ENCODE assay signal across 8 cellular contexts in the genomic region with DNA sequence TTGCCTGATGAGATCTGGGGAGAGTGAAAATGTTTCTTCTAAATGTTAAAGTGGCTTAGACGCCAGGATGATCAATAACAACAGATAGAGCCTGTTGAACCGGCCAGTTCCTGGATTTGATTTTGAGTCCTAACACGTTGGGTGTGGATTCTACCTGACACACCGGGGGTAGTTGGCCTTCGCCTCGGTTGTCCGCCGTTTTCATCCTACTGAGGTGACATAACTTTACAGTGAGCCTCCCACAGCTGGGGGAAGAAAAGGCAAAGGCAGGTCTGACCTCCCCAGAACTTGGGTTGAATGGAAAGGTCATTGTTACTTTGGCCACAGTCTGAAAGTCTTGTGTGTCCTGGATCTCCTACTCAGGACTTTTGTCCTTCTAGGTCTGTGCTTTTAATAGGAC. TPM values are rescaled to one million over a fixed set of nuclear protein-coding genes. Genes with fewer than 3 reads are reported as not detected.
DNase-seq lines count a peak whose midpoint lies in the region; ATAC-seq and TF ChIP-seq lines count a peak whose summit lies in the region.

No MANE protein-coding gene starts in this region.

- POLR2A ChIA-PET in AG04450 (lab: Yijun Ruan, JAX), result interaction anchor here (2.6 to 4.1 kb wide), 4 partner anchors 12 to 22 kb away, joined by 10 to 72 read pairs (median 32); no protein-coding TSS in a partner anchor
- POLR2A ChIA-PET in naive thymus-derived CD4-positive, alpha-beta T cell (lab: Charles Lee), result no interaction called here

- no peak for ATAC-seq in naive thymus-derived CD4-positive, alpha-beta T cell

- peaks cover 24% of the 10 kb centered on the region for H3K4me1 ChIP-seq in KMS-11 (ENCODE audit: low read depth, poor library complexity, severe bottlenecking)
- H3K4me1 ChIP-seq in colonic mucosa, result peaks cover 11% of the 10 kb centered on the region
- H3K4me1 ChIP-seq in naive thymus-derived CD4-positive, alpha-beta T cell (ENCODE audit: control insufficient read depth in 2 of 2, insufficient read depth in 2 of 2, low read length in 2 of 2), result peaks cover 4 to 7% of the 10 kb centered on the region in 2 donors

- H3K27ac ChIP-seq in AG04450 (ENCODE audit: low read depth, low read length) (peak overlapping the region; percentile 91), KMS-11 (peak overlapping the region; percentile 85; the same call in 1 of the 2 replicates), colonic mucosa (peak overlapping the region; percentile 9)
- peak overlapping the region; percentile 86 for H3K27ac ChIP-seq in naive thymus-derived CD4-positive, alpha-beta T cell (ENCODE audit: low read depth, low read length)

- H3K9ac ChIP-seq in KMS-11, result peak overlapping the region; percentile 82; the same call in 1 of the 2 replicates
- H3K9ac ChIP-seq in colonic mucosa (ENCODE audit: low read depth in 2 of 2, low read length in 2 of 2), result peak overlapping the region in 1 of 2 donors; percentile 78

- H3K9me3 ChIP-seq in AG04450 (ENCODE audit: control insufficient read depth, insufficient read depth, low read length) (no peaks in the 10 kb centered on the region; the same call in 1 of the 2 replicates), colonic mucosa (no peaks in the 10 kb centered on the region)
- no peaks in the 10 kb centered on the region for H3K9me3 ChIP-seq in naive thymus-derived CD4-positive, alpha-beta T cell (ENCODE audit: control insufficient read depth in 2 of 3, low read length in 3 of 3)

- no peak for DNase-seq in AG04450 (ENCODE audit: low read depth, low spot score)
- DNase-seq in colonic mucosa, result no peak
- no peak for DNase-seq in naive thymus-derived CD4-positive, alpha-beta T cell
- no peak for DNase-seq in GM10266 (ENCODE audit: extremely low spot score)
- no peak for DNase-seq in cerebellum (ENCODE audit: low spot score)
- no peak for DNase-seq in activated effector memory CD4-positive, alpha-beta T cell treated with anti-CD3 and anti-CD28 coated beads, Interleukin-2, amount 50 U/mL, for 16 hours
- DNase-seq in hepatic stellate cell (ENCODE audit: low spot score), result no peak

- no peaks in the 10 kb centered on the region for H3K9me3 Mint-ChIP-seq in naive thymus-derived CD4-positive, alpha-beta T cell

- H3K27ac Mint-ChIP-seq in naive thymus-derived CD4-positive, alpha-beta T cell, result peak overlapping the region in 7 of 9 donors; percentile 39 to 88 (median 66)

- CTCF ChIA-PET in AG04450 (lab: Charles Lee), result interaction anchor here (1.1 to 2.7 kb wide), 5 partner anchors 12 to 30 kb away, joined by 3 to 18 read pairs (median 5); partner anchors contain the start of gene CENPS
- CTCF ChIA-PET in naive thymus-derived CD4-positive, alpha-beta T cell (lab: Charles Lee), result interaction anchor here (1.0 kb wide), 1 partner anchor 190 kb away, joined by 3 read pairs; the partner anchor contains the start of gene KIF1B

- intact Hi-C loops in colonic mucosa (cut with DNase I), result no loop called here
- intact Hi-C loops in naive thymus-derived CD4-positive, alpha-beta T cell (cut with micrococcal nuclease), result no loop called here

- H3K4me1 Mint-ChIP-seq in naive thymus-derived CD4-positive, alpha-beta T cell, result peaks cover 10 to 30% (median 25%) of the 10 kb centered on the region in 7 donors

- H3K4me3 ChIP-seq in AG04450 (ENCODE audit: low read depth, low read length) (peak overlapping the region; percentile 92), KMS-11 (IDR thresholded peaks at IDR 0.05; ENCODE audit: insufficient read depth, low read depth, low read length) (peak overlapping the region; percentile 89), colonic mucosa (peak overlapping the region; percentile 76)
- peak overlapping the region; percentile 95 for H3K4me3 ChIP-seq in naive thymus-derived CD4-positive, alpha-beta T cell (ENCODE audit: low read length)

- H3K27me3 ChIP-seq in AG04450 (ENCODE audit: control insufficient read depth, insufficient read depth, low read length) (no peaks in the 10 kb centered on the region), KMS-11 (ENCODE audit: insufficient read depth, low read depth) (no peaks in the 10 kb centered on the region), colonic mucosa (no peaks in the 10 kb centered on the region)
- no peaks in the 10 kb centered on the region for H3K27me3 ChIP-seq in naive thymus-derived CD4-positive, alpha-beta T cell (ENCODE audit: control insufficient read depth in 2 of 2, insufficient read depth in 2 of 2, low read length in 2 of 2)

- no peaks in the 10 kb centered on the region for H4K20me1 ChIP-seq in KMS-11 (ENCODE audit: insufficient read depth)

- no peaks in the 10 kb centered on the region for H3K27me3 Mint-ChIP-seq in naive thymus-derived CD4-positive, alpha-beta T cell

- peaks cover 31% of the 10 kb centered on the region for H3K79me2 ChIP-seq in KMS-11 (ENCODE audit: insufficient read depth, low read depth)

- no peak overlapping the region for H2AFZ ChIP-seq in KMS-11 (ENCODE audit: low read depth)

- H3K4me3 Mint-ChIP-seq in naive thymus-derived CD4-positive, alpha-beta T cell, result peak overlapping the region; percentile 86 to 97 (median 92)

- TF ChIP-seq CTCF in AG04450 (IDR thresholded peaks at IDR 0.05; ENCODE audit: low read depth, low read length) (no peak), KMS-11 (conservative IDR thresholded peaks at IDR 0.05; ENCODE audit: low read depth, low read length) (no peak), colonic mucosa (IDR thresholded peaks at IDR 0.05) (no peak), GM10266 (IDR thresholded peaks at IDR 0.05; ENCODE audit: control insufficient read depth, insufficient read depth, low read depth, missing control alignments) (no peak)

- H3K36me3 ChIP-seq in KMS-11 (ENCODE audit: insufficient read depth), result peaks cover 19% of the 10 kb centered on the region; the same call in 1 of the 2 replicates
- H3K36me3 ChIP-seq in colonic mucosa, result peaks cover 20% of the 10 kb centered on the region
- H3K36me3 ChIP-seq in naive thymus-derived CD4-positive, alpha-beta T cell (ENCODE audit: control insufficient read depth in 2 of 3, insufficient read depth in 3 of 3, low read length in 3 of 3), result peaks cover 0 to 26% (median 0%) of the 10 kb centered on the region in 3 experiments

- H3K36me3 Mint-ChIP-seq in naive thymus-derived CD4-positive, alpha-beta T cell, result peaks cover 6 to 15% (median 12%) of the 10 kb centered on the region in 5 donors

- peak overlapping the region; percentile 94 for H3K4me2 ChIP-seq in KMS-11

RNA-seq across cellular contexts. Expression of gene PGD, which starts 1.1 kb away (rescaled TPM):
- 155 and 233 TPM in 2 replicates for polyA plus RNA-seq in AG04450 (2011; rRNA removed)
- 211 and 249 TPM in 2 replicates for polyA minus RNA-seq in AG04450 (2011; rRNA and poly(A)+ RNA removed)
- 100 to 1,000 TPM; 115 to 124 TPM for total RNA-seq in colonic mucosa
- 100 to 1,000 TPM in 1 of 5 experiments, 10 to 100 TPM in 4; 42.0 to 110 (median 48.5) TPM for total RNA-seq in naive thymus-derived CD4-positive, alpha-beta T cell
- 10 to 100 TPM; 45.8 to 47.0 TPM for polyA plus RNA-seq in naive thymus-derived CD4-positive, alpha-beta T cell
- 61.9 TPM for total RNA-seq in cerebellum

RNA-seq across cellular contexts. Expression of gene CENPS, which starts 30.2 kb away (rescaled TPM):
- 10.5 and 11.4 TPM in 2 replicates for polyA plus RNA-seq in AG04450 (2011; rRNA removed)
- polyA minus RNA-seq in AG04450 (2011; rRNA and poly(A)+ RNA removed), result 3.0 and 3.7 TPM in 2 replicates
- 10 to 100 TPM; 13.2 to 26.6 TPM for total RNA-seq in colonic mucosa
- total RNA-seq in naive thymus-derived CD4-positive, alpha-beta T cell, result 10 to 100 TPM in 2 of 5 experiments, 1 to 10 TPM in 3; 5.4 to 13.0 (median 9.8) TPM
- 10 to 100 TPM in 1 of 2 donors, 1 to 10 TPM in 1; 8.7 to 13.2 TPM for polyA plus RNA-seq in naive thymus-derived CD4-positive, alpha-beta T cell
- 6.4 TPM for total RNA-seq in cerebellum

RNA-seq across cellular contexts. Expression of gene CORT, which starts 49.8 kb away (rescaled TPM):
- not detected in 2 replicates for polyA plus RNA-seq in AG04450 (2011; rRNA removed)
- polyA minus RNA-seq in AG04450 (2011; rRNA and poly(A)+ RNA removed), result not detected in 2 replicates
- total RNA-seq in colonic mucosa, result under 1 TPM in 1 of 2 donors, not detected in 1; 0.44 TPM
- total RNA-seq in naive thymus-derived CD4-positive, alpha-beta T cell, result under 1 TPM in 2 of 5 experiments, not detected in 3; 0.27 to 0.90 TPM
- not detected for polyA plus RNA-seq in naive thymus-derived CD4-positive, alpha-beta T cell
- total RNA-seq in cerebellum, result 1.1 TPM

Comparison
In these comparisons a context has a peak if more than half of its experiments do, and no peak if none do; other contexts are left out.
1. H3K27ac ChIP-seq: peak in every context shown above with its lines; median percentile 91 in AG04450; 86 in naive thymus-derived CD4-positive, alpha-beta T cell; 85 in KMS-11; 9 in colonic mucosa.